19 cellular contexts compared by ENCODE assay signal in the genomic region with DNA sequence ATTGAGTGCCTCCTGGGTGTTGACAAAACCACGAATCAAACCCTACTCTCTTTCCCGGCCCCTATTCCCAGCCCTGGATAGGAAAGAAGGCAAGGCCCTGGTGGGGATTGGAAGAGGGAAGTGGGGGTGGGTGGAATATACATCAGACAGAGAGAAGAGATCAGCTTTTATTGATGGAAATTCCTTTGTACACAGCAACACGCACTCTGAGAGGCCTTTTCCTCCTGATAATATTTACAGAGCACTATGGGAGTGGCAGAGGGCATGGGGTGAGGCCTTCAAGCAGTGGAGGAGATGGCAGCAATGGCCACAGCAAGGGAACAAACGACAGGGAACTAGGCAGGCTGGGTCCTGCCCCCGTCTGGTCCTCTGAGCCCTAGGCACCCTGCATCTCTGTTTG. TPM values are rescaled to one million over a fixed set of nuclear protein-coding genes. Genes with fewer than 3 reads are reported as not detected.
DNase-seq lines count a peak whose midpoint lies in the region; ATAC-seq and TF ChIP-seq lines count a peak whose summit lies in the region.
"Had no signal": no experiment of that assay in that cellular context is flagged by ENCODE, and none has a peak within 500 bp of the region (broad histone marks: within the 10 kb centered on the region; RNA-seq: fewer than 3 reads in every experiment).

No MANE protein-coding gene starts in this region.

- peak overlapping the region; percentile 42 for H3K4me2 ChIP-seq in skeletal muscle satellite cell (ENCODE audit: low read length)

- POLR2A ChIA-PET in AG04450 (lab: Yijun Ruan, JAX) = no interaction called here

- H3K4me3 ChIP-seq in AG04450 (ENCODE audit: low read depth, low read length) = no peak overlapping the region
- H3K4me3 ChIP-seq in SK-N-MC = peak overlapping the region; percentile 35
- peak overlapping the region; percentile 3 for H3K4me3 ChIP-seq in skeletal muscle satellite cell (ENCODE audit: low read length)
- H3K4me3 ChIP-seq: GM12878, psoas muscle had no signal

- H3K27me3 ChIP-seq in AG04450 (ENCODE audit: control insufficient read depth, insufficient read depth, low read length) = no peaks in the 10 kb centered on the region
- H3K27me3 ChIP-seq in skeletal muscle satellite cell (ENCODE audit: control insufficient read depth, insufficient read depth, low read length) = peaks cover 24% of the 10 kb centered on the region
- H3K27me3 ChIP-seq: foreskin keratinocyte had no signal

- peaks cover 43% of the 10 kb centered on the region for H3K4me1 ChIP-seq in skeletal muscle satellite cell (ENCODE audit: control insufficient read depth, insufficient read depth, low read length)
- H3K4me1 ChIP-seq: psoas muscle had no signal

- H3K9ac ChIP-seq in SK-N-MC (ENCODE audit: insufficient read length) (peak overlapping the region; percentile 26), skeletal muscle satellite cell (ENCODE audit: low read depth, low read length) (peak overlapping the region; percentile 2)

- peak overlapping the region; percentile 68 for H3K27ac ChIP-seq in AG04450 (ENCODE audit: low read depth, low read length)
- H3K27ac ChIP-seq in SK-N-MC = peak overlapping the region; percentile 20
- H3K27ac ChIP-seq: foreskin keratinocyte, psoas muscle had no signal

- DNase-seq in AG04450 (ENCODE audit: low read depth, low spot score) (no peak), SK-N-MC (ENCODE audit: low read depth, low spot score) (no peak), glomerular visceral epithelial cell (ENCODE audit: extremely low spot score) (peak; percentile 24), iPS-NIHi11 (ENCODE audit: low spot score) (no peak), DMS114 treated with DMSO at 0.1 percent for 48 hours (lab: John Stamatoyannopoulos, UW; ENCODE audit: unreplicated experiment) (no peak), GDM1 (lab: John Stamatoyannopoulos, UW) (no peak)
- DNase-seq: activated CD4-positive, alpha-beta T cell treated with anti-CD3 and anti-CD28 coated beads for 48 hours; activated gamma-delta T cell; amygdala; natural killer cell; NCI-H524 treated with DMSO at 0.1 percent for 48 hours; psoas muscle; stimulated activated CD4-positive, alpha-beta T cell treated with anti-CD3 and anti-CD28 coated beads, Interleukin-15, amount 100 ng/mL, for 24 hours; stimulated activated naive CD4-positive, alpha-beta T cell treated with Interleukin-2 at 50 U/mL for 16 hours had no signal

- ATAC-seq in HG03432 (IDR thresholded peaks at IDR 0.05; ENCODE audit: unreplicated experiment) = no peak
- ATAC-seq: foreskin keratinocyte, GM12878, natural killer cell, psoas muscle had no signal

- TF ChIP-seq CTCF in AG04450 (IDR thresholded peaks at IDR 0.05; ENCODE audit: low read depth, low read length) = no peak

- no peaks in the 10 kb centered on the region for H3K9me3 ChIP-seq in AG04450 (ENCODE audit: control insufficient read depth, insufficient read depth, low read length)
- H3K9me3 ChIP-seq in SK-N-MC (ENCODE audit: low read depth, low read length) = no peaks in the 10 kb centered on the region
- no peaks in the 10 kb centered on the region for H3K9me3 ChIP-seq in skeletal muscle satellite cell (replicated peaks; ENCODE audit: low read length)
- H3K9me3 ChIP-seq: psoas muscle had no signal

- H3K36me3 ChIP-seq in SK-N-MC (ENCODE audit: insufficient read depth, low read length) (no peaks in the 10 kb centered on the region), skeletal muscle satellite cell (ENCODE audit: insufficient read depth, low read length) (no peaks in the 10 kb centered on the region)

- CTCF ChIA-PET in AG04450 (lab: Charles Lee) = interaction anchor here (1.0 kb wide), 1 partner anchor 47 kb away, joined by 4 read pairs; no protein-coding TSS in a partner anchor

RNA-seq across cellular contexts. Expression of a gene that starts 15.2 kb away (rescaled TPM):
- polyA plus RNA-seq in AG04450 (2011; rRNA removed) = 9.1 and 12.2 TPM in 2 replicates
- polyA minus RNA-seq in AG04450 (2011; rRNA and poly(A)+ RNA removed) = 10.9 and 17.3 TPM in 2 replicates
- 10.0 and 10.1 TPM in 2 replicates for total RNA-seq in skeletal muscle satellite cell (2012; rRNA removed)
- total RNA-seq: OCI-LY7 had no signal

RNA-seq across cellular contexts. Expression of a gene that starts 41.2 kb away (rescaled TPM):
- polyA plus RNA-seq in AG04450 (2011; rRNA removed) = 42.7 and 50.3 TPM in 2 replicates
- polyA minus RNA-seq in AG04450 (2011; rRNA and poly(A)+ RNA removed) = 78.8 and 96.3 TPM in 2 replicates
- 79.5 and 131 TPM in 2 replicates for total RNA-seq in skeletal muscle satellite cell (2012; rRNA removed)
